In genomic region chr5:124453221-124454032, GRCh38 we compare ENCODE assay signal across 1 cellular context.
TF ChIP-seq lines count a peak whose summit lies in the region.

No MANE protein-coding gene starts in this region.

TF ChIP-seq in SK-N-SH treated with all-trans-retinoic acid at 6 μM for 48 hours, 23 proteins besides CTCF, POLR2A, EP300 and RAD21 (continued from another document):
- TF ChIP-seq PATZ1 (CRISPR knock-in tag; IDR thresholded peaks at IDR 0.05; ENCODE audit: borderline replicate concordance) = no peak
